ENCODE assay signal across 1 cellular context in the genomic region with DNA sequence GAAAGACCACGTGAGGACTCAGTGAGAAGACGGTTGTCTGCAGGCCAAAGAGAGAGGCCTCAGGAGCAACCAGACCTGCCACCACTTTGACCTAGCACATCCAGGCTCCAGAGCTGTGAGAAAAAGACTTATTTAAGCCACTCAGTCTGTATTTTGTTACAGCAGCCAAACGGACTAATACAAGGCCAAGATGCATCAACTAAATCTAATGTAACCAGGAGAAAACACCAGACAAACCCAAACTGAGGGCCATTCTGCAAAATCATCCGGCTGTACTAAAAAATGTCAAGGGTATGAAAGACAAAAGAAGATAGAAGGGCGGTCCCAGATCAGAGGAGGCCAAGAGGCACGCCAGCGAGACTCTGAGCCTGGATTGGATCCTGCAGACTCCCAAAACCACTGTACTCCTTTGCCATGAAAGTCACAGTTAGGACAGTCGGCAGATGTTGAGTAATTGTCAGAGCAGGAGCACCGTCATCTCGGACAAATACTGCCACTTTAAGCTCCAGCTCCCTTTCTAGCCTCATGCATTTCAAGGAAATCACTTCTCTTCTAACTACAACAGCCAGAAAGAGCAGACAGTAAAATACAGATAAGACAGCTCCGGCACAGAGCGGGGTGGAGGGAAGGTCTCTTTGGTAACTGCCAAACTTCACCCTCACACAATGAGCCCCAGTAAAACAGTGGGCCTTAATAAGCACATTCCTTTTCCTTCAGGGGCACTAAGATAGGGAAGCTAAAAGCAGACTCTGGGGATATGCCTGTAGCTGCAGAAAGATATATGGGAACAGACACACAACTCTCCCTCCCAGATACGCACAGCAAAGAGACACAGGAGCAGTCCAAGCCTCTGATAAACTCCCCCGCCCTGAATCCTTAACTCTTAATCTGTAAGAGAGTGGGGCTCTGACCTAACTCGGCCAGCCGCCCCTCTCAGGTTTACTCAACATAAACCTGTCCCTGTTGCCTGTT.
TF ChIP-seq lines count a peak whose summit lies in the region.

No MANE protein-coding gene starts in this region.

TF ChIP-seq in K562, 482 proteins besides CTCF, POLR2A, EP300 and RAD21 (continued from another document and continues in another):
- TF ChIP-seq, protein P1, sequence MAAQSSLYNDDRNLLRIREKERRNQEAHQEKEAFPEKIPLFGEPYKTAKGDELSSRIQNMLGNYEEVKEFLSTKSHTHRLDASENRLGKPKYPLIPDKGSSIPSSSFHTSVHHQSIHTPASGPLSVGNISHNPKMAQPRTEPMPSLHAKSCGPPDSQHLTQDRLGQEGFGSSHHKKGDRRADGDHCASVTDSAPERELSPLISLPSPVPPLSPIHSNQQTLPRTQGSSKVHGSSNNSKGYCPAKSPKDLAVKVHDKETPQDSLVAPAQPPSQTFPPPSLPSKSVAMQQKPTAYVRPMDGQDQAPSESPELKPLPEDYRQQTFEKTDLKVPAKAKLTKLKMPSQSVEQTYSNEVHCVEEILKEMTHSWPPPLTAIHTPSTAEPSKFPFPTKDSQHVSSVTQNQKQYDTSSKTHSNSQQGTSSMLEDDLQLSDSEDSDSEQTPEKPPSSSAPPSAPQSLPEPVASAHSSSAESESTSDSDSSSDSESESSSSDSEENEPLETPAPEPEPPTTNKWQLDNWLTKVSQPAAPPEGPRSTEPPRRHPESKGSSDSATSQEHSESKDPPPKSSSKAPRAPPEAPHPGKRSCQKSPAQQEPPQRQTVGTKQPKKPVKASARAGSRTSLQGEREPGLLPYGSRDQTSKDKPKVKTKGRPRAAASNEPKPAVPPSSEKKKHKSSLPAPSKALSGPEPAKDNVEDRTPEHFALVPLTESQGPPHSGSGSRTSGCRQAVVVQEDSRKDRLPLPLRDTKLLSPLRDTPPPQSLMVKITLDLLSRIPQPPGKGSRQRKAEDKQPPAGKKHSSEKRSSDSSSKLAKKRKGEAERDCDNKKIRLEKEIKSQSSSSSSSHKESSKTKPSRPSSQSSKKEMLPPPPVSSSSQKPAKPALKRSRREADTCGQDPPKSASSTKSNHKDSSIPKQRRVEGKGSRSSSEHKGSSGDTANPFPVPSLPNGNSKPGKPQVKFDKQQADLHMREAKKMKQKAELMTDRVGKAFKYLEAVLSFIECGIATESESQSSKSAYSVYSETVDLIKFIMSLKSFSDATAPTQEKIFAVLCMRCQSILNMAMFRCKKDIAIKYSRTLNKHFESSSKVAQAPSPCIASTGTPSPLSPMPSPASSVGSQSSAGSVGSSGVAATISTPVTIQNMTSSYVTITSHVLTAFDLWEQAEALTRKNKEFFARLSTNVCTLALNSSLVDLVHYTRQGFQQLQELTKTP (IDR thresholded peaks at IDR 0.05; ENCODE audit: low read depth in 1 of 2, partially characterized antibody in 2 of 2), result peak in 1 of 2 experiments; percentile 56
- TF ChIP-seq RCOR1 (IDR thresholded peaks at IDR 0.05; ENCODE audit: borderline replicate concordance in 1 of 2, low read depth in 2 of 2, low read length in 2 of 2) (peak in 1 of 2 experiments; percentile 5; a peak in 3 of 4 replicates), SUPT5H (IDR thresholded peaks at IDR 0.05) (no peak), HEY1 (CRISPR knock-in tag; IDR thresholded peaks at IDR 0.05; ENCODE audit: borderline replicate concordance) (no peak), MCM7 (IDR thresholded peaks at IDR 0.05) (no peak), TAF1 (IDR thresholded peaks at IDR 0.05; ENCODE audit: control insufficient read depth, extremely low read depth, insufficient read depth, low read length, severe bottlenecking) (no peak), TBL1XR1 (IDR thresholded peaks at IDR 0.05; ENCODE audit: low read length in 2 of 2) (no peak), GTF2F1 (IDR thresholded peaks at IDR 0.05; ENCODE audit: low read depth, low read length) (no peak), MEIS2 (IDR thresholded peaks at IDR 0.05; ENCODE audit: partially characterized antibody) (peak; percentile 87), STAT5A (IDR thresholded peaks at IDR 0.05; ENCODE audit: borderline replicate concordance, low read length) (peak; percentile 49), ZFP36 (IDR thresholded peaks at IDR 0.05; ENCODE audit: low read depth, low read length, partially characterized antibody) (peak; percentile 79), MTA3 (IDR thresholded peaks at IDR 0.05; ENCODE audit: borderline replicate concordance) (no peak), SMAD4 (CRISPR knock-in tag; conservative IDR thresholded peaks at IDR 0.05) (peak; percentile 78), TARDBP (IDR thresholded peaks at IDR 0.05) (no peak), BRD9 (IDR thresholded peaks at IDR 0.05; ENCODE audit: low read depth, partially characterized antibody) (peak; percentile 74), SNRNP70 (optimal IDR thresholded peaks at IDR 0.05; ENCODE audit: low read depth, low read length) (no peak), BCOR (IDR thresholded peaks at IDR 0.05) (peak; percentile 73), CBX3 (IDR thresholded peaks at IDR 0.05; ENCODE audit: borderline replicate concordance in 1 of 2, low read length in 2 of 2) (0 out of 3 replicates have a peak, but pooled peaks of 1 of the 2 experiments have one; percentile 18), CTBP1 (IDR thresholded peaks at IDR 0.05; ENCODE audit: borderline replicate concordance) (peak; percentile 37; the same call in 1 of the 2 replicates), CAMTA2 (CRISPR knock-in tag; conservative IDR thresholded peaks at IDR 0.05) (no peak), ARHGAP35 (IDR thresholded peaks at IDR 0.05; ENCODE audit: partially characterized antibody) (no peak), ZKSCAN3 (CRISPR knock-in tag; IDR thresholded peaks at IDR 0.05) (no peak), ZNF551 (CRISPR knock-in tag; IDR thresholded peaks at IDR 0.05) (no peak), ZNF165 (CRISPR knock-in tag; IDR thresholded peaks at IDR 0.05; ENCODE audit: borderline replicate concordance) (no peak), SP2 (IDR thresholded peaks at IDR 0.05; ENCODE audit: extremely low read depth, low read depth, low read length, poor library complexity, severe bottlenecking) (no peak), KDM5B (IDR thresholded peaks at IDR 0.05; ENCODE audit: insufficient replicate concordance, low read depth, low read length) (peak; percentile 40), ZNF143 (CRISPR knock-in tag; IDR thresholded peaks at IDR 0.05) (no peak), XRCC3 (IDR thresholded peaks at IDR 0.05) (no peak), TCF3 (CRISPR knock-in tag; IDR thresholded peaks at IDR 0.05) (peak; percentile 85), ZNF347 (CRISPR knock-in tag; IDR thresholded peaks at IDR 0.05; ENCODE audit: low read depth) (no peak), CCAR2 (IDR thresholded peaks at IDR 0.05; ENCODE audit: low read depth, low read length) (no peak), ZBTB7A (IDR thresholded peaks at IDR 0.05; ENCODE audit: borderline replicate concordance, control insufficient read depth, low read depth, low read length) (peak; percentile 53; the same call in 1 of the 2 replicates), KLF10 (CRISPR knock-in tag; IDR thresholded peaks at IDR 0.05) (no peak), RFX1 (IDR thresholded peaks at IDR 0.05) (no peak; the same call in 1 of the 2 replicates), YY1 (IDR thresholded peaks at IDR 0.05; ENCODE audit: borderline replicate concordance in 1 of 3, control insufficient read depth in 1 of 3, extremely low read depth in 1 of 3, insufficient read depth in 3 of 3, insufficient read length in 1 of 3, insufficient replicate concordance in 2 of 3, low read depth in 1 of 3, low read length in 2 of 3) (no peak), MXI1 (IDR thresholded peaks at IDR 0.05; ENCODE audit: low read depth, low read length) (no peak)
- TF ChIP-seq, protein P2, sequence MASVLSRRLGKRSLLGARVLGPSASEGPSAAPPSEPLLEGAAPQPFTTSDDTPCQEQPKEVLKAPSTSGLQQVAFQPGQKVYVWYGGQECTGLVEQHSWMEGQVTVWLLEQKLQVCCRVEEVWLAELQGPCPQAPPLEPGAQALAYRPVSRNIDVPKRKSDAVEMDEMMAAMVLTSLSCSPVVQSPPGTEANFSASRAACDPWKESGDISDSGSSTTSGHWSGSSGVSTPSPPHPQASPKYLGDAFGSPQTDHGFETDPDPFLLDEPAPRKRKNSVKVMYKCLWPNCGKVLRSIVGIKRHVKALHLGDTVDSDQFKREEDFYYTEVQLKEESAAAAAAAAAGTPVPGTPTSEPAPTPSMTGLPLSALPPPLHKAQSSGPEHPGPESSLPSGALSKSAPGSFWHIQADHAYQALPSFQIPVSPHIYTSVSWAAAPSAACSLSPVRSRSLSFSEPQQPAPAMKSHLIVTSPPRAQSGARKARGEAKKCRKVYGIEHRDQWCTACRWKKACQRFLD (CRISPR knock-in tag; IDR thresholded peaks at IDR 0.05), result no peak
- TF ChIP-seq, protein P3, sequence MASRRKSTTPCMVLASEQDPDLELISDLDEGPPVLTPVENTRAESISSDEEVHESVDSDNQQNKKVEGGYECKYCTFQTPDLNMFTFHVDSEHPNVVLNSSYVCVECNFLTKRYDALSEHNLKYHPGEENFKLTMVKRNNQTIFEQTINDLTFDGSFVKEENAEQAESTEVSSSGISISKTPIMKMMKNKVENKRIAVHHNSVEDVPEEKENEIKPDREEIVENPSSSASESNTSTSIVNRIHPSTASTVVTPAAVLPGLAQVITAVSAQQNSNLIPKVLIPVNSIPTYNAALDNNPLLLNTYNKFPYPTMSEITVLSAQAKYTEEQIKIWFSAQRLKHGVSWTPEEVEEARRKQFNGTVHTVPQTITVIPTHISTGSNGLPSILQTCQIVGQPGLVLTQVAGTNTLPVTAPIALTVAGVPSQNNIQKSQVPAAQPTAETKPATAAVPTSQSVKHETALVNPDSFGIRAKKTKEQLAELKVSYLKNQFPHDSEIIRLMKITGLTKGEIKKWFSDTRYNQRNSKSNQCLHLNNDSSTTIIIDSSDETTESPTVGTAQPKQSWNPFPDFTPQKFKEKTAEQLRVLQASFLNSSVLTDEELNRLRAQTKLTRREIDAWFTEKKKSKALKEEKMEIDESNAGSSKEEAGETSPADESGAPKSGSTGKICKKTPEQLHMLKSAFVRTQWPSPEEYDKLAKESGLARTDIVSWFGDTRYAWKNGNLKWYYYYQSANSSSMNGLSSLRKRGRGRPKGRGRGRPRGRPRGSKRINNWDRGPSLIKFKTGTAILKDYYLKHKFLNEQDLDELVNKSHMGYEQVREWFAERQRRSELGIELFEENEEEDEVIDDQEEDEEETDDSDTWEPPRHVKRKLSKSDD (conservative IDR thresholded peaks at IDR 0.05; ENCODE audit: low read length), result no peak
- TF ChIP-seq, protein P4, sequence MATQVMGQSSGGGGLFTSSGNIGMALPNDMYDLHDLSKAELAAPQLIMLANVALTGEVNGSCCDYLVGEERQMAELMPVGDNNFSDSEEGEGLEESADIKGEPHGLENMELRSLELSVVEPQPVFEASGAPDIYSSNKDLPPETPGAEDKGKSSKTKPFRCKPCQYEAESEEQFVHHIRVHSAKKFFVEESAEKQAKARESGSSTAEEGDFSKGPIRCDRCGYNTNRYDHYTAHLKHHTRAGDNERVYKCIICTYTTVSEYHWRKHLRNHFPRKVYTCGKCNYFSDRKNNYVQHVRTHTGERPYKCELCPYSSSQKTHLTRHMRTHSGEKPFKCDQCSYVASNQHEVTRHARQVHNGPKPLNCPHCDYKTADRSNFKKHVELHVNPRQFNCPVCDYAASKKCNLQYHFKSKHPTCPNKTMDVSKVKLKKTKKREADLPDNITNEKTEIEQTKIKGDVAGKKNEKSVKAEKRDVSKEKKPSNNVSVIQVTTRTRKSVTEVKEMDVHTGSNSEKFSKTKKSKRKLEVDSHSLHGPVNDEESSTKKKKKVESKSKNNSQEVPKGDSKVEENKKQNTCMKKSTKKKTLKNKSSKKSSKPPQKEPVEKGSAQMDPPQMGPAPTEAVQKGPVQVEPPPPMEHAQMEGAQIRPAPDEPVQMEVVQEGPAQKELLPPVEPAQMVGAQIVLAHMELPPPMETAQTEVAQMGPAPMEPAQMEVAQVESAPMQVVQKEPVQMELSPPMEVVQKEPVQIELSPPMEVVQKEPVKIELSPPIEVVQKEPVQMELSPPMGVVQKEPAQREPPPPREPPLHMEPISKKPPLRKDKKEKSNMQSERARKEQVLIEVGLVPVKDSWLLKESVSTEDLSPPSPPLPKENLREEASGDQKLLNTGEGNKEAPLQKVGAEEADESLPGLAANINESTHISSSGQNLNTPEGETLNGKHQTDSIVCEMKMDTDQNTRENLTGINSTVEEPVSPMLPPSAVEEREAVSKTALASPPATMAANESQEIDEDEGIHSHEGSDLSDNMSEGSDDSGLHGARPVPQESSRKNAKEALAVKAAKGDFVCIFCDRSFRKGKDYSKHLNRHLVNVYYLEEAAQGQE (CRISPR knock-in tag; IDR thresholded peaks at IDR 0.05; ENCODE audit: low read depth), result no peak
- TF ChIP-seq, protein P5, sequence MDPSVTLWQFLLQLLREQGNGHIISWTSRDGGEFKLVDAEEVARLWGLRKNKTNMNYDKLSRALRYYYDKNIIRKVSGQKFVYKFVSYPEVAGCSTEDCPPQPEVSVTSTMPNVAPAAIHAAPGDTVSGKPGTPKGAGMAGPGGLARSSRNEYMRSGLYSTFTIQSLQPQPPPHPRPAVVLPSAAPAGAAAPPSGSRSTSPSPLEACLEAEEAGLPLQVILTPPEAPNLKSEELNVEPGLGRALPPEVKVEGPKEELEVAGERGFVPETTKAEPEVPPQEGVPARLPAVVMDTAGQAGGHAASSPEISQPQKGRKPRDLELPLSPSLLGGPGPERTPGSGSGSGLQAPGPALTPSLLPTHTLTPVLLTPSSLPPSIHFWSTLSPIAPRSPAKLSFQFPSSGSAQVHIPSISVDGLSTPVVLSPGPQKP (CRISPR knock-in tag; IDR thresholded peaks at IDR 0.05), result no peak
- TF ChIP-seq, protein P6, sequence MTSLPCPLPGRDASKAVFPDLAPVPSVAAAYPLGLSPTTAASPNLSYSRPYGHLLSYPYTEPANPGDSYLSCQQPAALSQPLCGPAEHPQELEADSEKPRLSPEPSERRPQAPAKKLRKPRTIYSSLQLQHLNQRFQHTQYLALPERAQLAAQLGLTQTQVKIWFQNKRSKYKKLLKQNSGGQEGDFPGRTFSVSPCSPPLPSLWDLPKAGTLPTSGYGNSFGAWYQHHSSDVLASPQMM (CRISPR knock-in tag; IDR thresholded peaks at IDR 0.05), result no peak
- TF ChIP-seq, protein P7, sequence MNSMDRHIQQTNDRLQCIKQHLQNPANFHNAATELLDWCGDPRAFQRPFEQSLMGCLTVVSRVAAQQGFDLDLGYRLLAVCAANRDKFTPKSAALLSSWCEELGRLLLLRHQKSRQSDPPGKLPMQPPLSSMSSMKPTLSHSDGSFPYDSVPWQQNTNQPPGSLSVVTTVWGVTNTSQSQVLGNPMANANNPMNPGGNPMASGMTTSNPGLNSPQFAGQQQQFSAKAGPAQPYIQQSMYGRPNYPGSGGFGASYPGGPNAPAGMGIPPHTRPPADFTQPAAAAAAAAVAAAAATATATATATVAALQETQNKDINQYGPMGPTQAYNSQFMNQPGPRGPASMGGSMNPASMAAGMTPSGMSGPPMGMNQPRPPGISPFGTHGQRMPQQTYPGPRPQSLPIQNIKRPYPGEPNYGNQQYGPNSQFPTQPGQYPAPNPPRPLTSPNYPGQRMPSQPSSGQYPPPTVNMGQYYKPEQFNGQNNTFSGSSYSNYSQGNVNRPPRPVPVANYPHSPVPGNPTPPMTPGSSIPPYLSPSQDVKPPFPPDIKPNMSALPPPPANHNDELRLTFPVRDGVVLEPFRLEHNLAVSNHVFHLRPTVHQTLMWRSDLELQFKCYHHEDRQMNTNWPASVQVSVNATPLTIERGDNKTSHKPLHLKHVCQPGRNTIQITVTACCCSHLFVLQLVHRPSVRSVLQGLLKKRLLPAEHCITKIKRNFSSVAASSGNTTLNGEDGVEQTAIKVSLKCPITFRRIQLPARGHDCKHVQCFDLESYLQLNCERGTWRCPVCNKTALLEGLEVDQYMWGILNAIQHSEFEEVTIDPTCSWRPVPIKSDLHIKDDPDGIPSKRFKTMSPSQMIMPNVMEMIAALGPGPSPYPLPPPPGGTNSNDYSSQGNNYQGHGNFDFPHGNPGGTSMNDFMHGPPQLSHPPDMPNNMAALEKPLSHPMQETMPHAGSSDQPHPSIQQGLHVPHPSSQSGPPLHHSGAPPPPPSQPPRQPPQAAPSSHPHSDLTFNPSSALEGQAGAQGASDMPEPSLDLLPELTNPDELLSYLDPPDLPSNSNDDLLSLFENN (IDR thresholded peaks at IDR 0.05; ENCODE audit: low read depth in 2 of 2, low read length in 2 of 2), result no peak
